30 cellular contexts compared by ENCODE assay signal in the genomic region with DNA sequence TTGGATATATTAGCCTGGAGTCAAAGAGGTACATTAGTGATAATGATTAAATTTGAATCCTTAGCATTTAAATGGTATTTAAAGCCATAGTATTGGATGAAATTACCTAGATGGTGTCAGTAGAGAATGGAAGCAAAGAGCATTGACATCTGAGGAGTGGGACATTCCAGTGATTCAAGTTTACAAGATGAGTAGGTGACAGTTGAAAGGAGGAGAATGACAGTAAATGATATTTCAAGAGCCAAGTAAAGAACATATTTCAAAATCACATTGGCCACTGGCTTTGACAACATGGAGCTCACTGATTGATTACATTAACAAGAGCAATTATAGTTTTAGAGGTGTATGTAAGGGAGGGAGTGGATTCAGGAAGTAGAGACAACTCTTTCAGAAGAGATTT.
"Had no signal": no experiment of that assay in that cellular context is flagged by ENCODE, and none has a peak within 500 bp of the region (broad histone marks: within the 10 kb centered on the region; RNA-seq: fewer than 3 reads in every experiment).

No MANE protein-coding gene starts in this region.

- FAIRE-seq: astrocyte, bronchial epithelial cell had no signal

- H3K36me3 Mint-ChIP-seq: activated naive CD8-positive, alpha-beta T cell had no signal

- H3K4me3 Mint-ChIP-seq: activated B cell treated with CpG ODN at 0.5 μM for 24 hours; activated CD8-positive, alpha-beta T cell treated with anti-CD3 and anti-CD28 coated beads for 36 hours; activated naive CD8-positive, alpha-beta T cell; activated T-cell treated with anti-CD3 and anti-CD28 coated beads, Interleukin-2, amount 50 U/mL, for 4 hours; central memory CD8-positive, alpha-beta T cell; dendritic cell treated with granulocyte-macrophage colony-stimulating factor and Interleukin-4, amounts not matched to agents 40 ng/mL and 50 ng/mL, for 4 days; endodermal cell; T-helper 17 cell; T-helper 2 cell treated with Interferon-gamma antibody and Interleukin-4, amounts not matched to agents 5 μg/mL and 100 μg/mL, for 36 hours had no signal

- H3K27ac Mint-ChIP-seq: activated B cell treated with CpG ODN at 0.5 μM for 24 hours; activated CD8-positive, alpha-beta T cell treated with anti-CD3 and anti-CD28 coated beads for 36 hours; activated naive CD8-positive, alpha-beta T cell; dendritic cell treated with granulocyte-macrophage colony-stimulating factor and Interleukin-4, amounts not matched to agents 40 ng/mL and 50 ng/mL, for 4 days; endodermal cell; T-helper 17 cell; T-helper 2 cell treated with Interferon-gamma antibody and Interleukin-4, amounts not matched to agents 5 μg/mL and 100 μg/mL, for 36 hours had no signal

- H3K4me1 Mint-ChIP-seq: central memory CD8-positive, alpha-beta T cell; endodermal cell; T-helper 17 cell had no signal

- ATAC-seq: activated CD8-positive, alpha-beta T cell treated with anti-CD3 and anti-CD28 coated beads for 36 hours; activated T-cell treated with anti-CD3 and anti-CD28 coated beads, Interleukin-2, amount 50 U/mL, for 4 hours; gastroesophageal sphincter; heart right ventricle; T-helper 17 cell had no signal

- DNase-seq: activated B cell treated with CpG ODN at 0.5 μM for 24 hours; activated CD4-positive, alpha-beta T cell treated with anti-CD3 and anti-CD28 coated beads for 48 hours; activated CD4-positive, alpha-beta T cell treated with anti-CD3 and anti-CD28 coated beads, Interleukin-2, amount 50 U/mL, for 4 hours; activated CD4-positive, CD25-positive, alpha-beta regulatory T cell treated with anti-CD3 and anti-CD28 coated beads, Interleukin-2, amount 50 U/mL, for 72 hours; activated CD8-positive, alpha-beta memory T cell treated with anti-CD3 and anti-CD28 coated beads for 24 hours; activated CD8-positive, alpha-beta T cell treated with anti-CD3 and anti-CD28 coated beads for 36 hours; activated effector memory CD4-positive, alpha-beta T cell treated with Interleukin-2 at 50 U/mL for 16 hours; activated gamma-delta T cell treated with Interleukin-2 at 50 U/mL for 16 hours; activated naive CD4-positive, alpha-beta T cell treated with anti-CD3 and anti-CD28 coated beads, Interleukin-2, amount 50 U/mL, for 16 hours; activated naive CD4-positive, alpha-beta T cell treated with Interleukin-2 at 50 U/mL for 16 hours; activated T-cell treated with anti-CD3 and anti-CD28 coated beads, Interleukin-2, amount 50 U/mL, for 4 hours; amniotic stem cell; anterior cingulate cortex; brain microvascular endothelial cell; dorsolateral prefrontal cortex; effector memory CD4-positive, alpha-beta T cell; endodermal cell; foreskin melanocyte; heart right ventricle; T-helper 1 cell; T-helper 17 cell; T1000; WERI-Rb-1 had no signal

- H3K9me3 Mint-ChIP-seq: activated B cell treated with CpG ODN at 0.5 μM for 24 hours; activated T-cell treated with anti-CD3 and anti-CD28 coated beads, Interleukin-2, amount 50 U/mL, for 4 hours; dendritic cell treated with granulocyte-macrophage colony-stimulating factor and Interleukin-4, amounts not matched to agents 40 ng/mL and 50 ng/mL, for 4 days; endodermal cell; T-helper 2 cell treated with Interferon-gamma antibody and Interleukin-4, amounts not matched to agents 5 μg/mL and 100 μg/mL, for 36 hours had no signal

- H3K27me3 Mint-ChIP-seq: activated B cell treated with CpG ODN at 0.5 μM for 24 hours; activated naive CD8-positive, alpha-beta T cell; central memory CD8-positive, alpha-beta T cell; dendritic cell treated with granulocyte-macrophage colony-stimulating factor and Interleukin-4, amounts not matched to agents 40 ng/mL and 50 ng/mL, for 4 days; T-helper 17 cell had no signal
